In the genomic region with DNA sequence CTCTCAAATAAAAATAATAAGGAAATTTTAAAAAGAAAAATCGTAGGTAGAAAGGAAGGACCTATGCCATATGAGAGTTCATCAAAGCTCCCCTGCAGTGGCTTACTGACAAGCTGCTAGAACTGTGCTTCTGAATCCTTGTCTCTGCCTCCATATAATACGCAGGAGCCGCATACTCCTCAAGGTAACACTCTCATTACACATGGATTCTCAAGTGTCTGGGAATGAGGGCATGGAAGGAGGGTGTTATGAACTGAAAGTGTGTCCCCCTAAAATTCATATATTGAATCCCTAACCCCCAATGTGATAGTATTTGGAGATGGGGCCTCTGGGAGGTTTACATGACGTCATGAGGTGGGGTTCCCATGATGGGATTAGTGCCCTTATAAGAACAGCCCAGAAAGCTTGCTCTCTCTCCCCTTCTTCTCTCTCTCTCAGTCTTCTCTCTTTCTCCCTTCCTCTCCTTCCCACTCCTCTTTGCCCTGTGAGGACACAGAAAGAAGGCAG, we compare ENCODE assay signal across 1 cellular context.
TF ChIP-seq lines count a peak whose summit lies in the region.

No MANE protein-coding gene starts in this region.

TF ChIP-seq in K562, 482 proteins besides CTCF, POLR2A, EP300 and RAD21 (continued from another document):
- TF ChIP-seq, protein P1, sequence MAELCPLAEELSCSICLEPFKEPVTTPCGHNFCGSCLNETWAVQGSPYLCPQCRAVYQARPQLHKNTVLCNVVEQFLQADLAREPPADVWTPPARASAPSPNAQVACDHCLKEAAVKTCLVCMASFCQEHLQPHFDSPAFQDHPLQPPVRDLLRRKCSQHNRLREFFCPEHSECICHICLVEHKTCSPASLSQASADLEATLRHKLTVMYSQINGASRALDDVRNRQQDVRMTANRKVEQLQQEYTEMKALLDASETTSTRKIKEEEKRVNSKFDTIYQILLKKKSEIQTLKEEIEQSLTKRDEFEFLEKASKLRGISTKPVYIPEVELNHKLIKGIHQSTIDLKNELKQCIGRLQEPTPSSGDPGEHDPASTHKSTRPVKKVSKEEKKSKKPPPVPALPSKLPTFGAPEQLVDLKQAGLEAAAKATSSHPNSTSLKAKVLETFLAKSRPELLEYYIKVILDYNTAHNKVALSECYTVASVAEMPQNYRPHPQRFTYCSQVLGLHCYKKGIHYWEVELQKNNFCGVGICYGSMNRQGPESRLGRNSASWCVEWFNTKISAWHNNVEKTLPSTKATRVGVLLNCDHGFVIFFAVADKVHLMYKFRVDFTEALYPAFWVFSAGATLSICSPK (IDR thresholded peaks at IDR 0.05; ENCODE audit: borderline replicate concordance): 0 out of 2 replicates have a peak, but pooled peaks have one; percentile 67
- TF ChIP-seq ZFP1 (CRISPR knock-in tag; IDR thresholded peaks at IDR 0.05): no peak
- TF ChIP-seq HDAC1 (IDR thresholded peaks at IDR 0.05): no peak
- TF ChIP-seq ZNF583 (CRISPR knock-in tag; IDR thresholded peaks at IDR 0.05): no peak
- no peak for TF ChIP-seq ETV1 (tag; conservative IDR thresholded peaks at IDR 0.05; ENCODE audit: low read depth)
- no peak for TF ChIP-seq RFX7 (CRISPR knock-in tag; IDR thresholded peaks at IDR 0.05)
- no peak for TF ChIP-seq ZNF695 (CRISPR knock-in tag; IDR thresholded peaks at IDR 0.05)
- TF ChIP-seq, protein P2, sequence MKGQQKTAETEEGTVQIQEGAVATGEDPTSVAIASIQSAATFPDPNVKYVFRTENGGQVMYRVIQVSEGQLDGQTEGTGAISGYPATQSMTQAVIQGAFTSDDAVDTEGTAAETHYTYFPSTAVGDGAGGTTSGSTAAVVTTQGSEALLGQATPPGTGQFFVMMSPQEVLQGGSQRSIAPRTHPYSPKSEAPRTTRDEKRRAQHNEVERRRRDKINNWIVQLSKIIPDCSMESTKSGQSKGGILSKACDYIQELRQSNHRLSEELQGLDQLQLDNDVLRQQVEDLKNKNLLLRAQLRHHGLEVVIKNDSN (CRISPR knock-in tag; IDR thresholded peaks at IDR 0.05): no peak
- TF ChIP-seq ZNF133 (CRISPR knock-in tag; IDR thresholded peaks at IDR 0.05): peak; percentile 37; the same call in 1 of the 2 replicates
- no peak for TF ChIP-seq ZNF764 (CRISPR knock-in tag; IDR thresholded peaks at IDR 0.05; ENCODE audit: low read depth)
- no peak for TF ChIP-seq BCOR (IDR thresholded peaks at IDR 0.05)
- TF ChIP-seq ETV5 (CRISPR knock-in tag; IDR thresholded peaks at IDR 0.05; ENCODE audit: low read depth): no peak
- TF ChIP-seq POLR3G (IDR thresholded peaks at IDR 0.05; ENCODE audit: extremely low read depth, insufficient read length, insufficient replicate concordance): no peak
- TF ChIP-seq ZBTB7A (IDR thresholded peaks at IDR 0.05; ENCODE audit: borderline replicate concordance, control insufficient read depth, low read depth, low read length): no peak
- no peak for TF ChIP-seq HEY1 (CRISPR knock-in tag; IDR thresholded peaks at IDR 0.05; ENCODE audit: borderline replicate concordance)
- no peak for TF ChIP-seq PRPF4 (IDR thresholded peaks at IDR 0.05; ENCODE audit: insufficient read depth, low read depth, low read length, poor library complexity, severe bottlenecking)
- TF ChIP-seq XRCC3 (IDR thresholded peaks at IDR 0.05): no peak
- TF ChIP-seq DACH1 (IDR thresholded peaks at IDR 0.05; ENCODE audit: partially characterized antibody): no peak
- TF ChIP-seq POLR2B (IDR thresholded peaks at IDR 0.05; ENCODE audit: low read depth, partially characterized antibody): no peak
- 0 out of 2 replicates have a peak, but pooled peaks have one; percentile 3 for TF ChIP-seq ZNF12 (CRISPR knock-in tag; IDR thresholded peaks at IDR 0.05)
